Comparison of ENCODE assay signal across 1 cellular context in the genomic region with DNA sequence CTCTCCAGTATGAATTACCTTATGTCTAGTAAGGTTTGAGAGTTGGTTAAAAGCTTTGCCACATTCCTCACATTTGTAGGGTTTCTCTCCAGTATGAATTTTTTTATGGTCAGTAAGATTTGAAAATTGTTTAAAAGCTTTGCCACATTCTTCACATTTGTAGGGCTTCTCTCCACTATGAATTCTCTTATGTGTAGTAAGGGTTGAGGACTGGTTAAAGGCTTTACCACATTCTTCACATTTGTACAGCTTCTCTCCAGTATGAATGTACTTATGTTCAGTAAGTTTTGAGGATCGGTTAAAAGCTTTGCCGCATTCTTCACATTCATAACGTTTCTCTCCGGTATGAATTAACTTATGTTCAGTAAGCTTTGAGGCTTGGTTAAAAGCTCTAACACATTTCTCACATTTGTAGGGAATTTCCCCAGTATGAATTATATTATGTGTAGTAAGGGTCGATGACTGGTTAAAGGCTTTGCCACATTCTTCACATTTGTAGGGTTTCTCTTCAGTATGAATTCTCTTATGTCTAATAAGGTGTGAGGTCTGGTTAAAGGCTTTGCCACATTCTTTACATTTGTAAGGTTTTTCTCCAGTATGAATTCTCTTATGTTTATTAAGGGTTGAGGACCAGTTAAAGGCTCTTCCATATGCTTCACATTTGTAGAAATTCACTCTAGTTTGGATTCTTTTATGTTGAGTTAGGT.
TF ChIP-seq lines count a peak whose summit lies in the region.

No MANE protein-coding gene starts in this region.

TF ChIP-seq in H1, 55 proteins besides CTCF, POLR2A, EP300 and RAD21:
- TF ChIP-seq EGR1 (IDR thresholded peaks at IDR 0.05; ENCODE audit: borderline replicate concordance, low read depth, low read length) (no peak), ZNF274 (IDR thresholded peaks at IDR 0.05; ENCODE audit: borderline replicate concordance, extremely low read depth, low read length) (peak; percentile 84)
TF ChIP-seq in H1: peak in this region for 1.
